ENCODE assay signal across 1 cellular context in genomic region chr12:122123051-122123760, GRCh38.
TF ChIP-seq lines count a peak whose summit lies in the region.

No MANE protein-coding gene starts in this region.

TF ChIP-seq in endothelial cell of umbilical vein, 7 proteins besides CTCF, POLR2A, EP300 and RAD21:
- TF ChIP-seq POLR2AphosphoS5 (IDR thresholded peaks at IDR 0.05; ENCODE audit: insufficient read depth, low read depth, low read length) (no peak), FOS (IDR thresholded peaks at IDR 0.05; ENCODE audit: borderline replicate concordance, insufficient read depth, low read length) (no peak), MYC (IDR thresholded peaks at IDR 0.05; ENCODE audit: low read depth, low read length) (no peak), EZH2 (IDR thresholded peaks at IDR 0.05; ENCODE audit: borderline replicate concordance, low read depth, low read length, severe bottlenecking) (no peak), MAX (IDR thresholded peaks at IDR 0.05; ENCODE audit: insufficient read depth, insufficient read length) (no peak), GATA2 (IDR thresholded peaks at IDR 0.05; ENCODE audit: insufficient read depth, insufficient read length, low read depth, low read length) (no peak), JUN (IDR thresholded peaks at IDR 0.05; ENCODE audit: borderline replicate concordance, insufficient read depth, insufficient read length, low read depth) (no peak)
TF ChIP-seq in endothelial cell of umbilical vein: peak in this region for 0.
